10 cellular contexts compared by ENCODE assay signal in genomic region chr9:124222918-124223720, GRCh38. TPM values are rescaled to one million over a fixed set of nuclear protein-coding genes. Genes with fewer than 3 reads are reported as not detected.
A peak's percentile ranks its signal among the peaks of the same experiment; 100 is the strongest.
DNase-seq lines count a peak whose midpoint lies in the region; ATAC-seq, FAIRE-seq and TF ChIP-seq lines count a peak whose summit lies in the region.
"Had no signal": no experiment of that assay in that cellular context is flagged by ENCODE, and none has a peak within 500 bp of the region (broad histone marks: within the 10 kb centered on the region; RNA-seq: fewer than 3 reads in every experiment).

No MANE protein-coding gene starts in this region.

- H3K27ac ChIP-seq in VCaP: peak overlapping the region; percentile 98

- peaks cover 20% of the 10 kb centered on the region for H3K4me1 Mint-ChIP-seq in activated T-helper 1 cell treated with anti-CD3 and anti-CD28 coated beads, Interleukin-12 subunit alpha, Interleukin-12 subunit beta, Interleukin-2, Interleukin-4 antibody, amounts not matched to agents 30 ng/mL and 10 ng/mL and 1 ng/mL, durations not matched to agents 14 hours and 24 hours and 36 hours (ENCODE audit: low read depth)

- no peak overlapping the region for H3K27ac Mint-ChIP-seq in activated T-helper 1 cell treated with anti-CD3 and anti-CD28 coated beads, Interleukin-12 subunit alpha, Interleukin-12 subunit beta, Interleukin-2, Interleukin-4 antibody, amounts not matched to agents 30 ng/mL and 10 ng/mL and 1 ng/mL, durations not matched to agents 14 hours and 24 hours and 36 hours

- no peak overlapping the region for H3K4me3 Mint-ChIP-seq in activated T-helper 1 cell treated with anti-CD3 and anti-CD28 coated beads, Interleukin-12 subunit alpha, Interleukin-12 subunit beta, Interleukin-2, Interleukin-4 antibody, amounts not matched to agents 30 ng/mL and 10 ng/mL and 1 ng/mL, durations not matched to agents 14 hours and 24 hours and 36 hours

- H3K9me3 Mint-ChIP-seq in activated T-helper 1 cell treated with anti-CD3 and anti-CD28 coated beads, Interleukin-12 subunit alpha, Interleukin-12 subunit beta, Interleukin-2, Interleukin-4 antibody, amounts not matched to agents 30 ng/mL and 10 ng/mL and 1 ng/mL, durations not matched to agents 14 hours and 24 hours and 36 hours: no peaks in the 10 kb centered on the region

- TF ChIP-seq CTCF in VCaP (conservative IDR thresholded peaks at IDR 0.05): no peak

- intact Hi-C loops in activated T-helper 1 cell treated with anti-CD3 and anti-CD28 coated beads, Interleukin-12 subunit alpha, Interleukin-12 subunit beta, Interleukin-2, Interleukin-4 antibody, amounts not matched to agents 30 ng/mL and 10 ng/mL and 1 ng/mL, durations not matched to agents 14 hours and 24 hours and 36 hours (cut with micrococcal nuclease): no loop called here

- H3K27me3 Mint-ChIP-seq in activated T-helper 1 cell treated with anti-CD3 and anti-CD28 coated beads, Interleukin-12 subunit alpha, Interleukin-12 subunit beta, Interleukin-2, Interleukin-4 antibody, amounts not matched to agents 30 ng/mL and 10 ng/mL and 1 ng/mL, durations not matched to agents 14 hours and 24 hours and 36 hours (ENCODE audit: insufficient read depth): peaks cover 10% of the 10 kb centered on the region

- DNase-seq in activated effector memory CD4-positive, alpha-beta T cell treated with anti-CD3 and anti-CD28 coated beads, Interleukin-2, amount 50 U/mL, for 16 hours: peak; percentile 48
- no peak for DNase-seq in activated effector memory CD4-positive, alpha-beta T cell treated with Interleukin-2 at 50 U/mL for 16 hours
- peak; percentile 41 for DNase-seq in kidney tubule cell (ENCODE audit: low spot score)
- DNase-seq in urothelium cell line (ENCODE audit: low spot score): peak; percentile 19
- DNase-seq in activated T-helper 1 cell treated with anti-CD3 and anti-CD28 coated beads, Interleukin-12 subunit alpha, Interleukin-12 subunit beta, Interleukin-2, Interleukin-4 antibody, amounts not matched to agents 30 ng/mL and 10 ng/mL and 1 ng/mL, durations not matched to agents 14 hours and 24 hours and 36 hours (ENCODE audit: low spot score): no peak
- DNase-seq: DND-41, retina had no signal

- ATAC-seq in GM21529 (IDR thresholded peaks at IDR 0.05; ENCODE audit: unreplicated experiment) (no peak), HG02798 (IDR thresholded peaks at IDR 0.05; ENCODE audit: poor library complexity, unreplicated experiment) (no peak)

- FAIRE-seq in urothelium cell line (lab: Jason Lieb, UNC): no peak

- no peaks in the 10 kb centered on the region for H3K36me3 Mint-ChIP-seq in activated T-helper 1 cell treated with anti-CD3 and anti-CD28 coated beads, Interleukin-12 subunit alpha, Interleukin-12 subunit beta, Interleukin-2, Interleukin-4 antibody, amounts not matched to agents 30 ng/mL and 10 ng/mL and 1 ng/mL, durations not matched to agents 14 hours and 24 hours and 36 hours (ENCODE audit: low read depth)

RNA-seq across cellular contexts. Expression of gene NEK6, which starts 34.6 kb away (rescaled TPM):
- 17.4 and 21.0 TPM in 2 replicates for total RNA-seq in activated T-helper 1 cell treated with anti-CD3 and anti-CD28 coated beads, Interleukin-12 subunit alpha, Interleukin-12 subunit beta, Interleukin-2, Interleukin-4 antibody, amounts not matched to agents 30 ng/mL and 10 ng/mL and 1 ng/mL, durations not matched to agents 14 hours and 24 hours and 36 hours

Comparison
In these comparisons a context has a peak if more than half of its experiments do, and no peak if none do; other contexts are left out.
1. DNase-seq: peak in activated effector memory CD4-positive, alpha-beta T cell treated with anti-CD3 and anti-CD28 coated beads, Interleukin-2, amount 50 U/mL, for 16 hours (single experiment), kidney tubule cell (single experiment) and urothelium cell line (single experiment); none in activated effector memory CD4-positive, alpha-beta T cell treated with Interleukin-2 at 50 U/mL for 16 hours (single experiment) and activated T-helper 1 cell treated with anti-CD3 and anti-CD28 coated beads, Interleukin-12 subunit alpha, Interleukin-12 subunit beta, Interleukin-2, Interleukin-4 antibody, amounts not matched to agents 30 ng/mL and 10 ng/mL and 1 ng/mL, durations not matched to agents 14 hours and 24 hours and 36 hours (single experiment).